ENCODE assay signal across 22 cellular contexts in genomic region chr3:167813169-167814123, GRCh38.
DNase-seq lines count a peak whose midpoint lies in the region; ATAC-seq, FAIRE-seq and TF ChIP-seq lines count a peak whose summit lies in the region.
"Had no signal": no experiment of that assay in that cellular context is flagged by ENCODE, and none has a peak within 500 bp of the region (broad histone marks: within the 10 kb centered on the region; RNA-seq: fewer than 3 reads in every experiment).

No MANE protein-coding gene starts in this region.

- no peak overlapping the region for H2BK12ac ChIP-seq in mesenchymal stem cell (ENCODE audit: low read length in 2 of 2)

- intact Hi-C loops in CD8-positive, alpha-beta T cell (cut with DNase I, micrococcal nuclease), result no loop called here

- H3K9ac ChIP-seq in mesenchymal stem cell (ENCODE audit: low read length), result peak overlapping the region; percentile 40

- no peak overlapping the region for H4K8ac ChIP-seq in mesenchymal stem cell (ENCODE audit: low read length)

- H2AFZ ChIP-seq in mesenchymal stem cell (ENCODE audit: low read depth, low read length), result no peak overlapping the region

- no peaks in the 10 kb centered on the region for H3K27me3 Mint-ChIP-seq in osteocyte (ENCODE audit: unreplicated experiment)
- H3K27me3 Mint-ChIP-seq in CD8-positive, alpha-beta T cell (ENCODE audit: low read depth), result no peaks in the 10 kb centered on the region
- H3K27me3 Mint-ChIP-seq: activated naive CD8-positive, alpha-beta T cell treated with anti-CD3 and anti-CD28 coated beads for 36 hours; activated T-cell treated with anti-CD3 and anti-CD28 coated beads, Interleukin-2, amount 50 U/mL, for 24 hours; CD4-positive, CD25-positive, alpha-beta regulatory T cell had no signal

- DNase-seq in DMS53 (lab: John Stamatoyannopoulos, UW) (peak; percentile 3), DMS53 treated with DMSO at 0.1 percent for 48 hours (lab: John Stamatoyannopoulos, UW; ENCODE audit: unreplicated experiment) (no peak), coronary artery (ENCODE audit: low spot score) (no peak), mesenchymal stem cell (no peak), osteocyte (ENCODE audit: extremely low spot score, unreplicated experiment) (no peak), urothelium cell line (ENCODE audit: low spot score) (no peak)
- DNase-seq in CD8-positive, alpha-beta T cell, result no peak
- DNase-seq: activated naive CD8-positive, alpha-beta T cell treated with anti-CD3 and anti-CD28 coated beads for 36 hours; activated T-cell treated with anti-CD3 and anti-CD28 coated beads, Interleukin-2, amount 50 U/mL, for 24 hours; CD4-positive, CD25-positive, alpha-beta regulatory T cell; DMS79 treated with DMSO at 0.1 percent for 48 hours; Karpas-422; mucosa of descending colon; NCI-H1436; NCI-H345; posterior cingulate gyrus; SHP77; T-helper 9 cell had no signal

- no peaks in the 10 kb centered on the region for H3K4me1 ChIP-seq in mesenchymal stem cell (ENCODE audit: control insufficient read depth, insufficient read depth, low read depth, low read length)
- no peaks in the 10 kb centered on the region for H3K4me1 ChIP-seq in CD8-positive, alpha-beta T cell (ENCODE audit: insufficient read depth, low read length)

- H3K27me3 ChIP-seq in mesenchymal stem cell (ENCODE audit: control insufficient read depth in 1 of 2, insufficient read depth in 1 of 2, low read length in 2 of 2), result no peaks in the 10 kb centered on the region
- H3K27me3 ChIP-seq in CD8-positive, alpha-beta T cell (ENCODE audit: insufficient read depth, low read length), result no peaks in the 10 kb centered on the region

- no peak overlapping the region for H2BK120ac ChIP-seq in mesenchymal stem cell (ENCODE audit: low read depth, low read length)

- WGBS in mesenchymal stem cell, result 68% methylated on average over 4 of the region's 6 CpGs

- H3K9me3 Mint-ChIP-seq in osteocyte (ENCODE audit: unreplicated experiment), result no peaks in the 10 kb centered on the region
- H3K9me3 Mint-ChIP-seq in CD8-positive, alpha-beta T cell, result no peaks in the 10 kb centered on the region
- H3K9me3 Mint-ChIP-seq: activated naive CD8-positive, alpha-beta T cell treated with anti-CD3 and anti-CD28 coated beads for 36 hours; activated T-cell treated with anti-CD3 and anti-CD28 coated beads, Interleukin-2, amount 50 U/mL, for 24 hours had no signal

- H3K14ac ChIP-seq in mesenchymal stem cell (ENCODE audit: low read length in 2 of 2), result no peak overlapping the region

- H3K4ac ChIP-seq in mesenchymal stem cell (ENCODE audit: low read depth in 1 of 2, low read length in 2 of 2), result no peak overlapping the region

- CTCF ChIA-PET in CD8-positive, alpha-beta T cell (lab: Charles Lee), result no interaction called here

- FAIRE-seq in urothelium cell line (lab: Jason Lieb, UNC), result no peak
- FAIRE-seq: endometrium, islet of Langerhans had no signal

- H3K9me3 ChIP-seq in mesenchymal stem cell (ENCODE audit: control insufficient read depth, low read length), result no peaks in the 10 kb centered on the region
- H3K9me3 ChIP-seq in CD8-positive, alpha-beta T cell (ENCODE audit: low read length), result no peaks in the 10 kb centered on the region
- H3K9me3 ChIP-seq: mucosa of descending colon had no signal

- peaks cover 3% of the 10 kb centered on the region for H3K4me1 Mint-ChIP-seq in osteocyte (ENCODE audit: unreplicated experiment)
- H3K4me1 Mint-ChIP-seq in CD8-positive, alpha-beta T cell (ENCODE audit: low read depth), result no peaks in the 10 kb centered on the region
- H3K4me1 Mint-ChIP-seq: activated naive CD8-positive, alpha-beta T cell treated with anti-CD3 and anti-CD28 coated beads for 36 hours; CD4-positive, CD25-positive, alpha-beta regulatory T cell had no signal

- no peaks in the 10 kb centered on the region for H3K36me3 Mint-ChIP-seq in osteocyte (ENCODE audit: unreplicated experiment)
- H3K36me3 Mint-ChIP-seq in CD8-positive, alpha-beta T cell, result no peaks in the 10 kb centered on the region
- H3K36me3 Mint-ChIP-seq: activated naive CD8-positive, alpha-beta T cell treated with anti-CD3 and anti-CD28 coated beads for 36 hours had no signal

- H3K4me3 ChIP-seq in coronary artery (no peak overlapping the region), mesenchymal stem cell (ENCODE audit: insufficient read depth in 1 of 2, low read depth in 1 of 2, low read length in 2 of 2) (peak overlapping the region in 1 of 2 experiments; percentile 30)
- no peak overlapping the region for H3K4me3 ChIP-seq in CD8-positive, alpha-beta T cell (ENCODE audit: low read depth, low read length)
- H3K4me3 ChIP-seq: mucosa of descending colon had no signal

- H3K4me2 ChIP-seq in mesenchymal stem cell (ENCODE audit: low read length, poor library complexity, severe bottlenecking), result no peak overlapping the region

- ATAC-seq in CD8-positive, alpha-beta T cell, result no peak

- TF ChIP-seq CTCF in coronary artery (IDR thresholded peaks at IDR 0.05) (no peak), osteocyte (IDR thresholded peaks at IDR 0.05) (no peak)
- TF ChIP-seq CTCF in CD8-positive, alpha-beta T cell (IDR thresholded peaks at IDR 0.05), result no peak

- peak overlapping the region; percentile 63 to 76 for H3K27ac ChIP-seq in coronary artery
- H3K27ac ChIP-seq in mesenchymal stem cell (ENCODE audit: low read length, poor library complexity, severe bottlenecking), result no peak overlapping the region
- peak overlapping the region; percentile 59 for H3K27ac ChIP-seq in temporal lobe (ENCODE audit: low read depth, low read length)
- H3K27ac ChIP-seq in CD8-positive, alpha-beta T cell (ENCODE audit: low read depth, low read length), result no peak overlapping the region
- H3K27ac ChIP-seq: 22Rv1 had no signal

- POLR2A ChIA-PET in CD8-positive, alpha-beta T cell (lab: Charles Lee), result no interaction called here

- no peak overlapping the region for H2AK5ac ChIP-seq in mesenchymal stem cell (ENCODE audit: low read length, severe bottlenecking)

- no peak overlapping the region for H2BK5ac ChIP-seq in mesenchymal stem cell (ENCODE audit: low read depth, low read length, poor library complexity, severe bottlenecking)

- no peaks in the 10 kb centered on the region for H3K79me1 ChIP-seq in mesenchymal stem cell (replicated peaks; ENCODE audit: low read length, poor library complexity, severe bottlenecking)

- H3K4me3 Mint-ChIP-seq in osteocyte (ENCODE audit: unreplicated experiment), result no peak overlapping the region
- no peak overlapping the region for H3K4me3 Mint-ChIP-seq in CD8-positive, alpha-beta T cell
- H3K4me3 Mint-ChIP-seq: activated naive CD8-positive, alpha-beta T cell treated with anti-CD3 and anti-CD28 coated beads for 36 hours; activated T-cell treated with anti-CD3 and anti-CD28 coated beads, Interleukin-2, amount 50 U/mL, for 24 hours; CD4-positive, CD25-positive, alpha-beta regulatory T cell had no signal

- H2BK15ac ChIP-seq in mesenchymal stem cell (ENCODE audit: low read depth, poor library complexity, severe bottlenecking), result no peak overlapping the region

- H3K23ac ChIP-seq in mesenchymal stem cell (ENCODE audit: low read length in 2 of 2), result no peak overlapping the region

- H3K27ac Mint-ChIP-seq in osteocyte (ENCODE audit: unreplicated experiment), result no peak overlapping the region
- no peak overlapping the region for H3K27ac Mint-ChIP-seq in CD8-positive, alpha-beta T cell
- H3K27ac Mint-ChIP-seq: activated naive CD8-positive, alpha-beta T cell treated with anti-CD3 and anti-CD28 coated beads for 36 hours; activated T-cell treated with anti-CD3 and anti-CD28 coated beads, Interleukin-2, amount 50 U/mL, for 24 hours; CD4-positive, CD25-positive, alpha-beta regulatory T cell had no signal

- no peaks in the 10 kb centered on the region for H3K36me3 ChIP-seq in mesenchymal stem cell (ENCODE audit: control insufficient read depth in 1 of 2, insufficient read depth in 2 of 2, low read depth in 1 of 2, low read length in 2 of 2)
- no peaks in the 10 kb centered on the region for H3K36me3 ChIP-seq in CD8-positive, alpha-beta T cell (ENCODE audit: insufficient read depth, low read length)

- H4K91ac ChIP-seq in mesenchymal stem cell (ENCODE audit: low read length), result no peak overlapping the region

- peak overlapping the region in 1 of 2 experiments; percentile 14 for H3K18ac ChIP-seq in mesenchymal stem cell (ENCODE audit: low read depth in 1 of 2, low read length in 2 of 2)

Comparison
In these comparisons a context has a peak if more than half of its experiments do, and no peak if none do; other contexts are left out.
1. H3K27ac ChIP-seq: peak in coronary artery (2 of 2) and temporal lobe (single experiment); none in mesenchymal stem cell (single experiment) and CD8-positive, alpha-beta T cell (single experiment).